Comparison of ENCODE assay signal across 8 cellular contexts in the genomic region with DNA sequence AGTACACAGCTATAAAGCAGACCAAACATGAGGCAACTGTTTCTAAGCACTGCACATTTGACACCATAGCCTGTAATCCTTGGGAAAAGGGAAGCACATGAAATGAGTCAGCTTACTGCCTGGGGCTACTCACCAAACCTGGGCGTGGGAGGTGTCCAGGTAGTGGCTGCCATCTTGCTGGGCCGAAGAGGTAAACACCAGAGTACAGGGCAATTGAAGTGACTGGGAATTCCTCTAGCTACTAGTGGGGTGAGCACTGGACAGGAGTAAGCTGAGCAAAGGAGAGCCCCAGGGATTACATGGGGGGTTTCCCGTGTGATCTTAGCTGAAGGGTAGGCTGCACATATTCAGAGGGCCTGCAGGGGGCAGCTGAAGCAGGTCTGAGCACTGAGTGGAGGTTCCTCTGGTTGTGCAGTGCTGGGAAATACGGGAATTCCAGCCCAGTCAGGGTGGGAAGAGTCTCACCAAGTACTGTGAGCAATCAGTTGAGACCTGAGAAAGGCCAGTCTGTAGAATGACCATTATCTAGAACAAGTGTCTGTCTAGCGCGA.
A peak's percentile ranks its signal among the peaks of the same experiment; 100 is the strongest.
DNase-seq lines count a peak whose midpoint lies in the region; ATAC-seq and TF ChIP-seq lines count a peak whose summit lies in the region.

No MANE protein-coding gene starts in this region.

- in situ Hi-C loops in Panc1 (cut with HindIII; ENCODE audit: low pct_unique_long_range_greater_than_20kb, low sequenced_read_pairs): no loop called here

- ATAC-seq in Panc1 (no peak), right cardiac atrium (peak; percentile 42 to 54)
- ATAC-seq in activated naive CD4-positive, alpha-beta T cell treated with anti-CD3 and anti-CD28 coated beads, Interleukin-2, amount 50 U/mL, for 72 hours: no peak
- no peak for ATAC-seq in naive thymus-derived CD8-positive, alpha-beta T cell

- no peaks in the 10 kb centered on the region for H3K36me3 ChIP-seq in GM06990 (ENCODE audit: control insufficient read depth, insufficient read depth, low read length)
- H3K36me3 ChIP-seq in Panc1 (ENCODE audit: control insufficient read depth, insufficient read depth, low read length): no peaks in the 10 kb centered on the region

- DNase-seq in GM06990 (ENCODE audit: extremely low read depth, insufficient read length): no peak
- peak; percentile 49 for DNase-seq in HCEC 1CT
- DNase-seq in Panc1 (ENCODE audit: low read depth, low spot score): no peak
- DNase-seq in right cardiac atrium: no peak
- no peak for DNase-seq in cortex of kidney (lab: John Stamatoyannopoulos, UW)
- DNase-seq in HK-2 (ENCODE audit: unreplicated experiment): no peak
- DNase-seq in activated naive CD4-positive, alpha-beta T cell treated with anti-CD3 and anti-CD28 coated beads, Interleukin-2, amount 50 U/mL, for 72 hours (ENCODE audit: low spot score in 2 of 2): no peak
- DNase-seq in naive thymus-derived CD8-positive, alpha-beta T cell: no peak

- no peaks in the 10 kb centered on the region for H3K36me3 Mint-ChIP-seq in activated naive CD4-positive, alpha-beta T cell treated with anti-CD3 and anti-CD28 coated beads, Interleukin-2, amount 50 U/mL, for 72 hours
- H3K36me3 Mint-ChIP-seq in naive thymus-derived CD8-positive, alpha-beta T cell: no peaks in the 10 kb centered on the region

- H3K27ac ChIP-seq in Panc1 (ENCODE audit: low read length) (no peak overlapping the region), right cardiac atrium (ENCODE audit: low read length) (no peak overlapping the region)

- H3K27me3 ChIP-seq in GM06990 (replicated peaks; ENCODE audit: control insufficient read depth, insufficient read depth, low read length) (no peaks in the 10 kb centered on the region), Panc1 (ENCODE audit: control insufficient read depth, insufficient read depth, low read length) (no peaks in the 10 kb centered on the region; the same call in 1 of the 2 replicates), right cardiac atrium (ENCODE audit: control insufficient read depth, insufficient read depth) (no peaks in the 10 kb centered on the region)

- 76% methylated on average over 6 of the region's 6 CpGs for WGBS in right cardiac atrium

- H3K4me1 ChIP-seq in Panc1 (ENCODE audit: control insufficient read depth, insufficient read depth, low read length) (no peaks in the 10 kb centered on the region), right cardiac atrium (ENCODE audit: control insufficient read depth, insufficient read depth, low read length) (no peaks in the 10 kb centered on the region)

- H3K9me3 ChIP-seq in Panc1 (ENCODE audit: control insufficient read depth, insufficient read depth, low read depth, low read length): no peaks in the 10 kb centered on the region
- no peaks in the 10 kb centered on the region for H3K9me3 ChIP-seq in right cardiac atrium (ENCODE audit: control insufficient read depth, low read length)

- intact Hi-C loops in Panc1 (cut with micrococcal nuclease; ENCODE audit: unreplicated experiment) (no loop called here), right cardiac atrium (cut with DNase I) (no loop called here)

- peaks cover 4 to 28% (median 20%) of the 10 kb centered on the region in 5 donors for H3K27me3 Mint-ChIP-seq in naive thymus-derived CD8-positive, alpha-beta T cell

- H3K9me3 Mint-ChIP-seq in activated naive CD4-positive, alpha-beta T cell treated with anti-CD3 and anti-CD28 coated beads, Interleukin-2, amount 50 U/mL, for 72 hours: no peaks in the 10 kb centered on the region
- H3K9me3 Mint-ChIP-seq in naive thymus-derived CD8-positive, alpha-beta T cell: peaks cover 0 to 3% (median 0%) of the 10 kb centered on the region in 9 donors

- no TSS peak for BruUV-seq in Panc1 (replicated peaks; lab: Mats Ljungman, UMichigan)

- no peak overlapping the region for H3K4me3 Mint-ChIP-seq in naive thymus-derived CD8-positive, alpha-beta T cell

- CTCF ChIA-PET in Panc1 (lab: Charles Lee): no interaction called here

- H3K4me1 Mint-ChIP-seq in naive thymus-derived CD8-positive, alpha-beta T cell: no peaks in the 10 kb centered on the region

- TF ChIP-seq CTCF in GM06990 (IDR thresholded peaks at IDR 0.05; ENCODE audit: insufficient read depth, low read length, poor library complexity, severe bottlenecking): peak; percentile 82
- peak; percentile 46; the same call in 1 of the 2 replicates for TF ChIP-seq CTCF in Panc1 (IDR thresholded peaks at IDR 0.05)

- no peak overlapping the region for H3K27ac Mint-ChIP-seq in activated naive CD4-positive, alpha-beta T cell treated with anti-CD3 and anti-CD28 coated beads, Interleukin-2, amount 50 U/mL, for 72 hours
- H3K27ac Mint-ChIP-seq in naive thymus-derived CD8-positive, alpha-beta T cell: no peak overlapping the region

- H3K4me3 ChIP-seq in GM06990 (replicated peaks; ENCODE audit: low read depth, low read length) (no peak overlapping the region), Panc1 (ENCODE audit: low read depth in 2 of 2, low read length in 2 of 2) (no peak overlapping the region), right cardiac atrium (ENCODE audit: low read length) (no peak overlapping the region)

- POLR2A ChIA-PET in Panc1 (lab: Charles Lee): no interaction called here
- POLR2A ChIA-PET in naive thymus-derived CD8-positive, alpha-beta T cell (lab: Charles Lee): no interaction called here

Comparison
In these comparisons a context has a peak if more than half of its experiments do, and no peak if none do; other contexts are left out.
1. ATAC-seq: peak in right cardiac atrium (2 of 2); none in Panc1 (single experiment), activated naive CD4-positive, alpha-beta T cell treated with anti-CD3 and anti-CD28 coated beads, Interleukin-2, amount 50 U/mL, for 72 hours (0 of 2) and naive thymus-derived CD8-positive, alpha-beta T cell (0 of 2).